8 cellular contexts compared by ENCODE assay signal in genomic region chr7:151013356-151013727, GRCh38. TPM values are rescaled to one million over a fixed set of nuclear protein-coding genes. Genes with fewer than 3 reads are reported as not detected.
DNase-seq lines count a peak whose midpoint lies in the region; TF ChIP-seq lines count a peak whose summit lies in the region.
"Had no signal": no experiment of that assay in that cellular context is flagged by ENCODE, and none has a peak within 500 bp of the region (broad histone marks: within the 10 kb centered on the region; RNA-seq: fewer than 3 reads in every experiment).

No MANE protein-coding gene starts in this region.

- no peak for TF ChIP-seq POLR2A in suprapubic skin (IDR thresholded peaks at IDR 0.05)

- H3K27me3 ChIP-seq in suprapubic skin: peaks cover 57% of the 10 kb centered on the region

- no peak for TF ChIP-seq EP300 in suprapubic skin (IDR thresholded peaks at IDR 0.05)

- peaks cover 90% of the 10 kb centered on the region for H3K4me1 Mint-ChIP-seq in activated CD4-positive, alpha-beta T cell treated with anti-CD3 and anti-CD28 coated beads, Interleukin-2, amount 10 ng/mL, durations not matched to agents 7 days and 5 days

- peaks cover 25% of the 10 kb centered on the region for H3K36me3 Mint-ChIP-seq in activated CD4-positive, alpha-beta T cell treated with anti-CD3 and anti-CD28 coated beads, Interleukin-2, amount 10 ng/mL, durations not matched to agents 7 days and 5 days (ENCODE audit: low read depth)

- H3K4me3 Mint-ChIP-seq in activated CD4-positive, alpha-beta T cell treated with anti-CD3 and anti-CD28 coated beads, Interleukin-2, amount 10 ng/mL, durations not matched to agents 7 days and 5 days: peak overlapping the region; percentile 93

- H3K27ac ChIP-seq in suprapubic skin: no peak overlapping the region

- peaks cover 7% of the 10 kb centered on the region for H3K27me3 Mint-ChIP-seq in activated CD4-positive, alpha-beta T cell treated with anti-CD3 and anti-CD28 coated beads, Interleukin-2, amount 10 ng/mL, durations not matched to agents 7 days and 5 days

- peak overlapping the region; percentile 99 for H3K27ac Mint-ChIP-seq in activated CD4-positive, alpha-beta T cell treated with anti-CD3 and anti-CD28 coated beads, Interleukin-2, amount 10 ng/mL, durations not matched to agents 7 days and 5 days

- CTCF ChIA-PET in activated CD4-positive, alpha-beta T cell treated with anti-CD3 and anti-CD28 coated beads, Interleukin-2, amount 10 ng/mL, durations not matched to agents 7 days and 5 days (lab: Charles Lee): interaction anchor here (0.6 to 2.7 kb wide), 13 partner anchors 9 to 214 kb away, joined by 3 to 11 read pairs (median 3); partner anchors contain the start of genes ABCB8, ABCF2, ATG9B and SLC4A2

- H3K9me3 Mint-ChIP-seq in activated CD4-positive, alpha-beta T cell treated with anti-CD3 and anti-CD28 coated beads, Interleukin-2, amount 10 ng/mL, durations not matched to agents 7 days and 5 days: no peaks in the 10 kb centered on the region

- peaks cover 51% of the 10 kb centered on the region for H3K4me1 ChIP-seq in suprapubic skin

- no peak for TF ChIP-seq CTCF in foreskin fibroblast (IDR thresholded peaks at IDR 0.05; ENCODE audit: low read depth, low read length)
- TF ChIP-seq CTCF in suprapubic skin (IDR thresholded peaks at IDR 0.05): no peak

- DNase-seq in activated CD4-positive, alpha-beta T cell treated with anti-CD3 and anti-CD28 coated beads, Interleukin-2, amount 10 ng/mL, durations not matched to agents 7 days and 5 days: no peak
- no peak for DNase-seq in activated CD4-positive, alpha-beta T cell treated with anti-CD3 and anti-CD28 coated beads, Interleukin-2, amount 50 U/mL, for 4 hours
- DNase-seq in foreskin fibroblast (no peak), suprapubic skin (ENCODE audit: low spot score in 2 of 2) (no peak), cerebellar nuclear complex (lab: John Stamatoyannopoulos, UW) (no peak), NCI-H2029 treated with DMSO at 0.1 percent for 48 hours (lab: John Stamatoyannopoulos, UW) (no peak)
- DNase-seq: AML-193 had no signal

- no peaks in the 10 kb centered on the region for H3K36me3 ChIP-seq in suprapubic skin

- no peaks in the 10 kb centered on the region for H3K9me3 ChIP-seq in suprapubic skin

- H3K4me3 ChIP-seq in foreskin fibroblast (ENCODE audit: low read depth in 1 of 2, low read length in 2 of 2) (peak overlapping the region; percentile 50 to 64), suprapubic skin (peak overlapping the region; percentile 44)

- POLR2A ChIA-PET in activated CD4-positive, alpha-beta T cell treated with anti-CD3 and anti-CD28 coated beads, Interleukin-2, amount 10 ng/mL, durations not matched to agents 7 days and 5 days (lab: Charles Lee): no interaction called here

- no CpG with 5 or more reads among the region's 25 CpGs for WGBS in suprapubic skin

RNA-seq across cellular contexts. Expression of gene ATG9B, which starts 11.0 kb away (rescaled TPM):
- total RNA-seq in activated CD4-positive, alpha-beta T cell treated with anti-CD3 and anti-CD28 coated beads, Interleukin-2, amount 10 ng/mL, durations not matched to agents 7 days and 5 days: 10 to 100 TPM; 12.1 to 12.3 TPM
- 100 to 1,000 TPM in 2 of 4 donors, 10 to 100 TPM in 2; 27.0 to 195 (median 122) TPM for total RNA-seq in suprapubic skin
- total RNA-seq: lung microvascular endothelial cell had no signal

RNA-seq across cellular contexts. Expression of gene ABCB8, which starts 14.9 kb away (rescaled TPM):
- total RNA-seq in activated CD4-positive, alpha-beta T cell treated with anti-CD3 and anti-CD28 coated beads, Interleukin-2, amount 10 ng/mL, durations not matched to agents 7 days and 5 days: 10 to 100 TPM; 57.5 to 67.8 TPM
- total RNA-seq in suprapubic skin: 10 to 100 TPM; 29.5 to 42.3 (median 31.9) TPM

RNA-seq across cellular contexts. Expression of gene NOS3, which starts 22.5 kb away (rescaled TPM):
- total RNA-seq in activated CD4-positive, alpha-beta T cell treated with anti-CD3 and anti-CD28 coated beads, Interleukin-2, amount 10 ng/mL, durations not matched to agents 7 days and 5 days: 10 to 100 TPM; 21.6 to 22.3 TPM
- total RNA-seq in suprapubic skin: 10 to 100 TPM in 1 of 4 donors, 1 to 10 TPM in 3; 2.6 to 10.9 (median 6.8) TPM

RNA-seq across cellular contexts. Expression of gene ASIC3, which starts 35.0 kb away (rescaled TPM):
- 1 to 10 TPM; 6.0 to 8.3 TPM for total RNA-seq in activated CD4-positive, alpha-beta T cell treated with anti-CD3 and anti-CD28 coated beads, Interleukin-2, amount 10 ng/mL, durations not matched to agents 7 days and 5 days
- total RNA-seq in suprapubic skin: 1 to 10 TPM; 2.6 to 8.7 (median 4.1) TPM

RNA-seq across cellular contexts. Expression of gene KCNH2, which starts 35.2 kb away (rescaled TPM):
- total RNA-seq in activated CD4-positive, alpha-beta T cell treated with anti-CD3 and anti-CD28 coated beads, Interleukin-2, amount 10 ng/mL, durations not matched to agents 7 days and 5 days: under 1 TPM; 0.27 to 0.30 TPM
- total RNA-seq in suprapubic skin: under 1 TPM in 1 of 4 donors, not detected in 3; 0.70 TPM
- total RNA-seq: lung microvascular endothelial cell had no signal
